ENCODE assay signal across 10 cellular contexts in genomic region chr2:70303186-70303585, GRCh38. TPM values are rescaled to one million over a fixed set of nuclear protein-coding genes. Genes with fewer than 3 reads are reported as not detected.
DNase-seq lines count a peak whose midpoint lies in the region; ATAC-seq and TF ChIP-seq lines count a peak whose summit lies in the region.
"Had no signal": no experiment of that assay in that cellular context is flagged by ENCODE, and none has a peak within 500 bp of the region (broad histone marks: within the 10 kb centered on the region; RNA-seq: fewer than 3 reads in every experiment).

No MANE protein-coding gene starts in this region.

- peaks cover 9% of the 10 kb centered on the region for H3K36me3 Mint-ChIP-seq in activated naive CD8-positive, alpha-beta T cell treated with anti-CD3 and anti-CD28 coated beads, Interleukin-2, amount 10 ng/mL, durations not matched to agents 7 days and 5 days
- peaks cover 25% of the 10 kb centered on the region for H3K36me3 Mint-ChIP-seq in activated naive CD8-positive, alpha-beta T cell treated with anti-CD3 and anti-CD28 coated beads for 36 hours
- peaks cover 28% of the 10 kb centered on the region for H3K36me3 Mint-ChIP-seq in WTC11
- no peaks in the 10 kb centered on the region for H3K36me3 Mint-ChIP-seq in glutamatergic neuron (ENCODE audit: unreplicated experiment)
- peaks cover 33% of the 10 kb centered on the region for H3K36me3 Mint-ChIP-seq in stimulated activated effector memory CD8-positive, alpha-beta T cell treated with anti-CD3 and anti-CD28 coated beads, Interleukin-12 subunit alpha, Interleukin-12 subunit beta, amount 100 ng/mL, for 72 hours

- POLR2A ChIA-PET in activated naive CD8-positive, alpha-beta T cell treated with anti-CD3 and anti-CD28 coated beads, Interleukin-2, amount 10 ng/mL, durations not matched to agents 7 days and 5 days (lab: Charles Lee) = interaction anchor here (3.1 kb wide), 2 partner anchors 10 to 45 kb away, joined by 13 to 14 read pairs; partner anchors contain the start of genes PCYOX1 and SNRPG
- POLR2A ChIA-PET in WTC11 (lab: Charles Lee) = no interaction called here

- H3K4me3 Mint-ChIP-seq in activated naive CD8-positive, alpha-beta T cell treated with anti-CD3 and anti-CD28 coated beads, Interleukin-2, amount 10 ng/mL, durations not matched to agents 7 days and 5 days = peak overlapping the region; percentile 3
- no peak overlapping the region for H3K4me3 Mint-ChIP-seq in activated naive CD8-positive, alpha-beta T cell treated with anti-CD3 and anti-CD28 coated beads for 36 hours
- H3K4me3 Mint-ChIP-seq in WTC11 (no peak overlapping the region), glutamatergic neuron (ENCODE audit: unreplicated experiment) (peak overlapping the region; percentile 14)
- H3K4me3 Mint-ChIP-seq in stimulated activated effector memory CD8-positive, alpha-beta T cell treated with anti-CD3 and anti-CD28 coated beads, Interleukin-12 subunit alpha, Interleukin-12 subunit beta, amount 100 ng/mL, for 72 hours = peak overlapping the region; percentile 84

- no peak overlapping the region for H3K27ac Mint-ChIP-seq in activated naive CD8-positive, alpha-beta T cell treated with anti-CD3 and anti-CD28 coated beads, Interleukin-2, amount 10 ng/mL, durations not matched to agents 7 days and 5 days
- H3K27ac Mint-ChIP-seq in activated naive CD8-positive, alpha-beta T cell treated with anti-CD3 and anti-CD28 coated beads for 36 hours = no peak overlapping the region
- H3K27ac Mint-ChIP-seq in WTC11 (no peak overlapping the region), glutamatergic neuron (ENCODE audit: unreplicated experiment) (no peak overlapping the region)
- no peak overlapping the region for H3K27ac Mint-ChIP-seq in stimulated activated effector memory CD8-positive, alpha-beta T cell treated with anti-CD3 and anti-CD28 coated beads, Interleukin-12 subunit alpha, Interleukin-12 subunit beta, amount 100 ng/mL, for 72 hours

- no peak for ATAC-seq in activated naive CD8-positive, alpha-beta T cell treated with anti-CD3 and anti-CD28 coated beads, Interleukin-2, amount 10 ng/mL, durations not matched to agents 7 days and 5 days (ENCODE audit: low read depth)
- no peak for ATAC-seq in WTC11
- ATAC-seq in stimulated activated effector memory CD8-positive, alpha-beta T cell treated with anti-CD3 and anti-CD28 coated beads, Interleukin-12 subunit alpha, Interleukin-12 subunit beta, amount 100 ng/mL, for 72 hours = no peak
- ATAC-seq in HG02981 (IDR thresholded peaks at IDR 0.05; ENCODE audit: unreplicated experiment) = no peak
- ATAC-seq in HG03432 (IDR thresholded peaks at IDR 0.05; ENCODE audit: unreplicated experiment) = no peak

- TF ChIP-seq CTCF in WTC11 (IDR thresholded peaks at IDR 0.05) (no peak), glutamatergic neuron (IDR thresholded peaks at IDR 0.05; ENCODE audit: partially characterized antibody, unreplicated experiment) (no peak)

- H3K4me1 Mint-ChIP-seq in activated naive CD8-positive, alpha-beta T cell treated with anti-CD3 and anti-CD28 coated beads, Interleukin-2, amount 10 ng/mL, durations not matched to agents 7 days and 5 days = peaks cover 20% of the 10 kb centered on the region
- H3K4me1 Mint-ChIP-seq in activated naive CD8-positive, alpha-beta T cell treated with anti-CD3 and anti-CD28 coated beads for 36 hours = peaks cover 23% of the 10 kb centered on the region
- H3K4me1 Mint-ChIP-seq in WTC11 (peaks cover 19% of the 10 kb centered on the region), glutamatergic neuron (ENCODE audit: low read depth, unreplicated experiment) (peaks cover 10% of the 10 kb centered on the region)
- peaks cover 28% of the 10 kb centered on the region for H3K4me1 Mint-ChIP-seq in stimulated activated effector memory CD8-positive, alpha-beta T cell treated with anti-CD3 and anti-CD28 coated beads, Interleukin-12 subunit alpha, Interleukin-12 subunit beta, amount 100 ng/mL, for 72 hours

- H3K27me3 Mint-ChIP-seq in activated naive CD8-positive, alpha-beta T cell treated with anti-CD3 and anti-CD28 coated beads, Interleukin-2, amount 10 ng/mL, durations not matched to agents 7 days and 5 days = peaks cover 3% of the 10 kb centered on the region
- no peaks in the 10 kb centered on the region for H3K27me3 Mint-ChIP-seq in activated naive CD8-positive, alpha-beta T cell treated with anti-CD3 and anti-CD28 coated beads for 36 hours
- H3K27me3 Mint-ChIP-seq in WTC11 (ENCODE audit: low read depth) (peaks cover 5% of the 10 kb centered on the region; the same call in 1 of the 2 replicates), glutamatergic neuron (ENCODE audit: unreplicated experiment) (peaks cover 2% of the 10 kb centered on the region)

- H3K9me3 Mint-ChIP-seq in activated naive CD8-positive, alpha-beta T cell treated with anti-CD3 and anti-CD28 coated beads, Interleukin-2, amount 10 ng/mL, durations not matched to agents 7 days and 5 days = no peaks in the 10 kb centered on the region
- peaks cover 1% of the 10 kb centered on the region for H3K9me3 Mint-ChIP-seq in activated naive CD8-positive, alpha-beta T cell treated with anti-CD3 and anti-CD28 coated beads for 36 hours
- H3K9me3 Mint-ChIP-seq in WTC11 = peaks cover 9% of the 10 kb centered on the region
- peaks cover 5% of the 10 kb centered on the region for H3K9me3 Mint-ChIP-seq in glutamatergic neuron (ENCODE audit: unreplicated experiment)
- no peaks in the 10 kb centered on the region for H3K9me3 Mint-ChIP-seq in stimulated activated effector memory CD8-positive, alpha-beta T cell treated with anti-CD3 and anti-CD28 coated beads, Interleukin-12 subunit alpha, Interleukin-12 subunit beta, amount 100 ng/mL, for 72 hours

- DNase-seq in activated naive CD8-positive, alpha-beta T cell treated with anti-CD3 and anti-CD28 coated beads, Interleukin-2, amount 10 ng/mL, durations not matched to agents 7 days and 5 days = no peak
- DNase-seq in activated naive CD8-positive, alpha-beta T cell treated with anti-CD3 and anti-CD28 coated beads for 36 hours = no peak
- no peak for DNase-seq in WTC11 (ENCODE audit: low spot score)
- no peak for DNase-seq in glutamatergic neuron
- DNase-seq in stimulated activated effector memory CD8-positive, alpha-beta T cell treated with anti-CD3 and anti-CD28 coated beads, Interleukin-12 subunit alpha, Interleukin-12 subunit beta, amount 100 ng/mL, for 72 hours (ENCODE audit: low spot score in 2 of 2) = no peak
- no peak for DNase-seq in effector CD4-positive, alpha-beta T cell
- DNase-seq: NCI-H524 treated with DMSO at 0.1 percent for 48 hours, Right ventricle myocardium superior had no signal

- CTCF ChIA-PET in WTC11 (lab: Charles Lee) = interaction anchor here (0.9 to 3.9 kb wide), 14 partner anchors 10 to 357 kb away, joined by 3 to 61 read pairs (median 6); partner anchors contain the start of gene SNRPG

TF ChIP-seq in WTC11, 78 proteins besides CTCF, POLR2A, EP300 and RAD21:
- no peak for TF ChIP-seq RELA (CRISPR knock-in tag; IDR thresholded peaks at IDR 0.05; ENCODE audit: borderline replicate concordance)
- TF ChIP-seq ZNF121 (CRISPR knock-in tag; IDR thresholded peaks at IDR 0.05) = peak; percentile 67; the same call in 1 of the 2 replicates
- no peak for TF ChIP-seq FOXJ3 (CRISPR knock-in tag; IDR thresholded peaks at IDR 0.05; ENCODE audit: borderline replicate concordance)
- no peak for TF ChIP-seq E2F4 (CRISPR knock-in tag; IDR thresholded peaks at IDR 0.05; ENCODE audit: borderline replicate concordance, low read depth)

RNA-seq across cellular contexts. Expression of gene FAM136A, which starts 1.3 kb away (rescaled TPM):
- total RNA-seq in activated naive CD8-positive, alpha-beta T cell treated with anti-CD3 and anti-CD28 coated beads, Interleukin-2, amount 10 ng/mL, durations not matched to agents 7 days and 5 days = 10 to 100 TPM; 34.8 to 36.3 TPM
- total RNA-seq in activated naive CD8-positive, alpha-beta T cell treated with anti-CD3 and anti-CD28 coated beads for 36 hours = 100 to 1,000 TPM; 115 TPM
- 81.0 to 83.9 TPM (median 81.4 TPM) in 3 replicates for total RNA-seq in WTC11 (2021)
- total RNA-seq in glutamatergic neuron (ENCODE audit: unreplicated experiment) = 17.3 TPM

RNA-seq across cellular contexts. Expression of gene SNRPG, which starts 9.6 kb away (rescaled TPM):
- total RNA-seq in activated naive CD8-positive, alpha-beta T cell treated with anti-CD3 and anti-CD28 coated beads, Interleukin-2, amount 10 ng/mL, durations not matched to agents 7 days and 5 days = 100 to 1,000 TPM; 233 to 255 TPM
- 100 to 1,000 TPM; 590 to 602 TPM for total RNA-seq in activated naive CD8-positive, alpha-beta T cell treated with anti-CD3 and anti-CD28 coated beads for 36 hours
- 350 to 369 TPM (median 355 TPM) in 3 replicates for total RNA-seq in WTC11 (2021)
- total RNA-seq in glutamatergic neuron (ENCODE audit: unreplicated experiment) = 114 TPM

RNA-seq across cellular contexts. Expression of gene PCYOX1, which starts 45.2 kb away (rescaled TPM):
- 10 to 100 TPM; 20.3 to 24.2 TPM for total RNA-seq in activated naive CD8-positive, alpha-beta T cell treated with anti-CD3 and anti-CD28 coated beads, Interleukin-2, amount 10 ng/mL, durations not matched to agents 7 days and 5 days
- total RNA-seq in activated naive CD8-positive, alpha-beta T cell treated with anti-CD3 and anti-CD28 coated beads for 36 hours = 10 to 100 TPM in 1 of 2 experiments, 1 to 10 TPM in 1; 9.5 to 11.0 TPM
- total RNA-seq in WTC11 (2021) (43.3 to 53.1 TPM (median 47.1 TPM) in 3 replicates), glutamatergic neuron (ENCODE audit: unreplicated experiment) (45.7 TPM)

RNA-seq across cellular contexts. Expression of gene TIA1, which starts 54.8 kb away (rescaled TPM):
- 100 to 1,000 TPM; 160 TPM for total RNA-seq in activated naive CD8-positive, alpha-beta T cell treated with anti-CD3 and anti-CD28 coated beads, Interleukin-2, amount 10 ng/mL, durations not matched to agents 7 days and 5 days
- 10 to 100 TPM; 87.0 to 88.0 TPM for total RNA-seq in activated naive CD8-positive, alpha-beta T cell treated with anti-CD3 and anti-CD28 coated beads for 36 hours
- total RNA-seq in WTC11 (2021) (150 to 178 TPM (median 176 TPM) in 3 replicates), glutamatergic neuron (ENCODE audit: unreplicated experiment) (403 TPM)

Comparison
In these comparisons a context has a peak if more than half of its experiments do, and no peak if none do; other contexts are left out.
1. H3K4me3 Mint-ChIP-seq: peak in activated naive CD8-positive, alpha-beta T cell treated with anti-CD3 and anti-CD28 coated beads, Interleukin-2, amount 10 ng/mL, durations not matched to agents 7 days and 5 days (single experiment), glutamatergic neuron (single experiment) and stimulated activated effector memory CD8-positive, alpha-beta T cell treated with anti-CD3 and anti-CD28 coated beads, Interleukin-12 subunit alpha, Interleukin-12 subunit beta, amount 100 ng/mL, for 72 hours (single experiment); none in activated naive CD8-positive, alpha-beta T cell treated with anti-CD3 and anti-CD28 coated beads for 36 hours (single experiment) and WTC11 (single experiment).